ENCODE assay signal across 27 cellular contexts in genomic region chr17:4505187-4505586, GRCh38. TPM values are rescaled to one million over a fixed set of nuclear protein-coding genes. Genes with fewer than 3 reads are reported as not detected.
A peak's percentile ranks its signal among the peaks of the same experiment; 100 is the strongest.
DNase-seq lines count a peak whose midpoint lies in the region; ATAC-seq, FAIRE-seq and TF ChIP-seq lines count a peak whose summit lies in the region.
"Had no signal": no experiment of that assay in that cellular context is flagged by ENCODE, and none has a peak within 500 bp of the region (broad histone marks: within the 10 kb centered on the region; RNA-seq: fewer than 3 reads in every experiment).

No MANE protein-coding gene starts in this region.

- FAIRE-seq in bronchial epithelial cell (lab: Jason Lieb, UNC): peak; percentile 23
- FAIRE-seq: H1, islet of Langerhans, small intestine, urothelium cell line had no signal

- H3K4me3 Mint-ChIP-seq in activated naive CD8-positive, alpha-beta T cell treated with anti-CD3 and anti-CD28 coated beads, Interleukin-2, amount 10 ng/mL, durations not matched to agents 7 days and 5 days: peak overlapping the region; percentile 66
- no peak overlapping the region for H3K4me3 Mint-ChIP-seq in activated naive CD8-positive, alpha-beta T cell treated with anti-CD3 and anti-CD28 coated beads for 36 hours
- H3K4me3 Mint-ChIP-seq in stimulated activated effector memory CD8-positive, alpha-beta T cell treated with anti-CD3 and anti-CD28 coated beads, Interleukin-12 subunit alpha, Interleukin-12 subunit beta, amount 100 ng/mL, for 72 hours: no peak overlapping the region
- H3K4me3 Mint-ChIP-seq: stimulated activated memory B cell treated with anti-CD40 and anti-IgM and Interleukin-4, amounts not matched to agents 10 μg/mL and 1 μg/mL and 100 μg/mL, for 72 hours had no signal

- peaks cover 50% of the 10 kb centered on the region for H3K4me1 Mint-ChIP-seq in activated naive CD8-positive, alpha-beta T cell treated with anti-CD3 and anti-CD28 coated beads, Interleukin-2, amount 10 ng/mL, durations not matched to agents 7 days and 5 days
- H3K4me1 Mint-ChIP-seq in activated naive CD8-positive, alpha-beta T cell treated with anti-CD3 and anti-CD28 coated beads for 36 hours: peaks cover 37% of the 10 kb centered on the region
- H3K4me1 Mint-ChIP-seq in stimulated activated effector memory CD8-positive, alpha-beta T cell treated with anti-CD3 and anti-CD28 coated beads, Interleukin-12 subunit alpha, Interleukin-12 subunit beta, amount 100 ng/mL, for 72 hours: peaks cover 43% of the 10 kb centered on the region

- H3K36me3 ChIP-seq in bronchial epithelial cell (ENCODE audit: control insufficient read depth, insufficient read depth, low read length) (no peaks in the 10 kb centered on the region), H7 (replicated peaks; ENCODE audit: control insufficient read depth, insufficient read depth, low read length) (no peaks in the 10 kb centered on the region)
- H3K36me3 ChIP-seq: colonic mucosa, esophagus muscularis mucosa, SJSA1 had no signal

- TF ChIP-seq CTCF in bronchial epithelial cell (IDR thresholded peaks at IDR 0.05; ENCODE audit: insufficient read depth, low read length, severe bottlenecking): no peak

- H3K4me3 ChIP-seq in bronchial epithelial cell (ENCODE audit: low read depth, low read length): no peak overlapping the region
- H3K4me3 ChIP-seq in H7 (ENCODE audit: insufficient read depth, low read depth, low read length): no peak overlapping the region
- H3K4me3 ChIP-seq: colonic mucosa, esophagus muscularis mucosa, mucosa of descending colon, SJSA1 had no signal

- no peaks in the 10 kb centered on the region for H3K9me3 Mint-ChIP-seq in activated naive CD8-positive, alpha-beta T cell treated with anti-CD3 and anti-CD28 coated beads, Interleukin-2, amount 10 ng/mL, durations not matched to agents 7 days and 5 days
- H3K9me3 Mint-ChIP-seq in activated naive CD8-positive, alpha-beta T cell treated with anti-CD3 and anti-CD28 coated beads for 36 hours: no peaks in the 10 kb centered on the region
- no peaks in the 10 kb centered on the region for H3K9me3 Mint-ChIP-seq in stimulated activated effector memory CD8-positive, alpha-beta T cell treated with anti-CD3 and anti-CD28 coated beads, Interleukin-12 subunit alpha, Interleukin-12 subunit beta, amount 100 ng/mL, for 72 hours
- H3K9me3 Mint-ChIP-seq: CD8-positive, alpha-beta T cell; stimulated activated memory B cell treated with anti-CD40 and anti-IgM and Interleukin-4, amounts not matched to agents 10 μg/mL and 1 μg/mL and 100 μg/mL, for 72 hours had no signal

- no peak for DNase-seq in activated naive CD8-positive, alpha-beta T cell treated with anti-CD3 and anti-CD28 coated beads, Interleukin-2, amount 10 ng/mL, durations not matched to agents 7 days and 5 days
- no peak for DNase-seq in activated naive CD8-positive, alpha-beta T cell treated with anti-CD3 and anti-CD28 coated beads for 36 hours
- peak; percentile 40 for DNase-seq in bronchial epithelial cell (ENCODE audit: low read depth)
- peak; percentile 87 for DNase-seq in kidney tubule cell (ENCODE audit: low spot score)
- no peak for DNase-seq in stimulated activated effector memory CD8-positive, alpha-beta T cell treated with anti-CD3 and anti-CD28 coated beads, Interleukin-12 subunit alpha, Interleukin-12 subunit beta, amount 100 ng/mL, for 72 hours (ENCODE audit: low spot score in 2 of 2)
- DNase-seq in MV-4-11 (lab: John Stamatoyannopoulos, UW): no peak
- DNase-seq in H7: no peak
- DNase-seq: ACHN; CD8-positive, alpha-beta T cell; colonic mucosa; DMS79; head of caudate nucleus; mucosa of descending colon; NCI-H1048; NCI-H2081; NCI-H524; nucleus accumbens; small intestine; T-helper 9 cell had no signal

- H3K27ac Mint-ChIP-seq in activated naive CD8-positive, alpha-beta T cell treated with anti-CD3 and anti-CD28 coated beads, Interleukin-2, amount 10 ng/mL, durations not matched to agents 7 days and 5 days: peak overlapping the region; percentile 74
- no peak overlapping the region for H3K27ac Mint-ChIP-seq in activated naive CD8-positive, alpha-beta T cell treated with anti-CD3 and anti-CD28 coated beads for 36 hours
- peak overlapping the region; percentile 41 for H3K27ac Mint-ChIP-seq in stimulated activated effector memory CD8-positive, alpha-beta T cell treated with anti-CD3 and anti-CD28 coated beads, Interleukin-12 subunit alpha, Interleukin-12 subunit beta, amount 100 ng/mL, for 72 hours
- H3K27ac Mint-ChIP-seq: CD8-positive, alpha-beta T cell; stimulated activated memory B cell treated with anti-CD40 and anti-IgM and Interleukin-4, amounts not matched to agents 10 μg/mL and 1 μg/mL and 100 μg/mL, for 72 hours had no signal

- H3K27me3 ChIP-seq in bronchial epithelial cell (ENCODE audit: control insufficient read depth, insufficient read depth, low read length) (peaks cover 14% of the 10 kb centered on the region), H7 (ENCODE audit: control insufficient read depth, insufficient read depth, low read length) (peaks cover 14% of the 10 kb centered on the region)

- peaks cover 2% of the 10 kb centered on the region for H3K36me3 Mint-ChIP-seq in activated naive CD8-positive, alpha-beta T cell treated with anti-CD3 and anti-CD28 coated beads, Interleukin-2, amount 10 ng/mL, durations not matched to agents 7 days and 5 days
- H3K36me3 Mint-ChIP-seq in activated naive CD8-positive, alpha-beta T cell treated with anti-CD3 and anti-CD28 coated beads for 36 hours: no peaks in the 10 kb centered on the region
- H3K36me3 Mint-ChIP-seq in stimulated activated effector memory CD8-positive, alpha-beta T cell treated with anti-CD3 and anti-CD28 coated beads, Interleukin-12 subunit alpha, Interleukin-12 subunit beta, amount 100 ng/mL, for 72 hours: no peaks in the 10 kb centered on the region
- H3K36me3 Mint-ChIP-seq: CD8-positive, alpha-beta T cell; stimulated activated memory B cell treated with anti-CD40 and anti-IgM and Interleukin-4, amounts not matched to agents 10 μg/mL and 1 μg/mL and 100 μg/mL, for 72 hours had no signal

- H3K27me3 Mint-ChIP-seq in activated naive CD8-positive, alpha-beta T cell treated with anti-CD3 and anti-CD28 coated beads, Interleukin-2, amount 10 ng/mL, durations not matched to agents 7 days and 5 days: peaks cover 22% of the 10 kb centered on the region
- peaks cover 23% of the 10 kb centered on the region for H3K27me3 Mint-ChIP-seq in activated naive CD8-positive, alpha-beta T cell treated with anti-CD3 and anti-CD28 coated beads for 36 hours

- ATAC-seq in activated naive CD8-positive, alpha-beta T cell treated with anti-CD3 and anti-CD28 coated beads, Interleukin-2, amount 10 ng/mL, durations not matched to agents 7 days and 5 days (ENCODE audit: low read depth): no peak
- ATAC-seq in stimulated activated effector memory CD8-positive, alpha-beta T cell treated with anti-CD3 and anti-CD28 coated beads, Interleukin-12 subunit alpha, Interleukin-12 subunit beta, amount 100 ng/mL, for 72 hours: peak; percentile 39
- no peak for ATAC-seq in GM21390 (IDR thresholded peaks at IDR 0.05; ENCODE audit: unreplicated experiment)
- ATAC-seq: activated CD4-positive, CD25-positive, alpha-beta regulatory T cell treated with anti-CD3 and anti-CD28 coated beads, Interleukin-2, amount 50 U/mL, for 24 hours; CD8-positive, alpha-beta T cell; mucosa of descending colon; stimulated activated memory B cell treated with anti-CD40 and anti-IgM and Interleukin-4, amounts not matched to agents 10 μg/mL and 1 μg/mL and 100 μg/mL, for 72 hours had no signal

- POLR2A ChIA-PET in activated naive CD8-positive, alpha-beta T cell treated with anti-CD3 and anti-CD28 coated beads, Interleukin-2, amount 10 ng/mL, durations not matched to agents 7 days and 5 days (lab: Charles Lee): interaction anchor here (1.4 to 2.7 kb wide), 3 partner anchors 29 to 71 kb away, joined by 5 to 10 read pairs (median 7); partner anchors contain the start of gene SPNS3

RNA-seq across cellular contexts. Expression of gene SPNS2, which starts 6.5 kb away (rescaled TPM):
- total RNA-seq in activated naive CD8-positive, alpha-beta T cell treated with anti-CD3 and anti-CD28 coated beads, Interleukin-2, amount 10 ng/mL, durations not matched to agents 7 days and 5 days: 1 to 10 TPM; 6.7 to 6.9 TPM
- total RNA-seq in activated naive CD8-positive, alpha-beta T cell treated with anti-CD3 and anti-CD28 coated beads for 36 hours: under 1 TPM; 0.20 to 0.43 TPM
- 3.9 and 22.8 TPM in 2 replicates for total RNA-seq in bronchial epithelial cell
- 1.8 and 2.1 TPM in 2 replicates for total RNA-seq in H7 (2014; rRNA removed; shearing (Covaris generic))

RNA-seq across cellular contexts. Expression of gene MYBBP1A, which starts 50.0 kb away (rescaled TPM):
- 10 to 100 TPM; 59.1 to 61.6 TPM for total RNA-seq in activated naive CD8-positive, alpha-beta T cell treated with anti-CD3 and anti-CD28 coated beads, Interleukin-2, amount 10 ng/mL, durations not matched to agents 7 days and 5 days
- total RNA-seq in activated naive CD8-positive, alpha-beta T cell treated with anti-CD3 and anti-CD28 coated beads for 36 hours: 100 to 1,000 TPM; 174 to 176 TPM
- 45.1 and 60.6 TPM in 2 replicates for total RNA-seq in bronchial epithelial cell
- total RNA-seq in H7 (2014; rRNA removed; shearing (Covaris generic)): 140 and 149 TPM in 2 replicates

RNA-seq across cellular contexts. Expression of gene GGT6, which starts 55.2 kb away (rescaled TPM):
- total RNA-seq in activated naive CD8-positive, alpha-beta T cell treated with anti-CD3 and anti-CD28 coated beads, Interleukin-2, amount 10 ng/mL, durations not matched to agents 7 days and 5 days: not detected
- total RNA-seq in activated naive CD8-positive, alpha-beta T cell treated with anti-CD3 and anti-CD28 coated beads for 36 hours: not detected
- 6.6 and 24.1 TPM in 2 replicates for total RNA-seq in bronchial epithelial cell
- not detected in 2 replicates for total RNA-seq in H7 (2014; rRNA removed; shearing (Covaris generic))
- total RNA-seq: CD8-positive, alpha-beta T cell; esophagus muscularis mucosa; H1; SJSA1 had no signal

Comparison
In these comparisons a context has a peak if more than half of its experiments do, and no peak if none do; other contexts are left out.
1. DNase-seq: peak in bronchial epithelial cell (single experiment) and kidney tubule cell (single experiment); none in activated naive CD8-positive, alpha-beta T cell treated with anti-CD3 and anti-CD28 coated beads, Interleukin-2, amount 10 ng/mL, durations not matched to agents 7 days and 5 days (single experiment), activated naive CD8-positive, alpha-beta T cell treated with anti-CD3 and anti-CD28 coated beads for 36 hours (single experiment), stimulated activated effector memory CD8-positive, alpha-beta T cell treated with anti-CD3 and anti-CD28 coated beads, Interleukin-12 subunit alpha, Interleukin-12 subunit beta, amount 100 ng/mL, for 72 hours (0 of 2), MV-4-11 (single experiment) and H7 (single experiment).